ENCODE assay signal across 15 cellular contexts in the genomic region with DNA sequence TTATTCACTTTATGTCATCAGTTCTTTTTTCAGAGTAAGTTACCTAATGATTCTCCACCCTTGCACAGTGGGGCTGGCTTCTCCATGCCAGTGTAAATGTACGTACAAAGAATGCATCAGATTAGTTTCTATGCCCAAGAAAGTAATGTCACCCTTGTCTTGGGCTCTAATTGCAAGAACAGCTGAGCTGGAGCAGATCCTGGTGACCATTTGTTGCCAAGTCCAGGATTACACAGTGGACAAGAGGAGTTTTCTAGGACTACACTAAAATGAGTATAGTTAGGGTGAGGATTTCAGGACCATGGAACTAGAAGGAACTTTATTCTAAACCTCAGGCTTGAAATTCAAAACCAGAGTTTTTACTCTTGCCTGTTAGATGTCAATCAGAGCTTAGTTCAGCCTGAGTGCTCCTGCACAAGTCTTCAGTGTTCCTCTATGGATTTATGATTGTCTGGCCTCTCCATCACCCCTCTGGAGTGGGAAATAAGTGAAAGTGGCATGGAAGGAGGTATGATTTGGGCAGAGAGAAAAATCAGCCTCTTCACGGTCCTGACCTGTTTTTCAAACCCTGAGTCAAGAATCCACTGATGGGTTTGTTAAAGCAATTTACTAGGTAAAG. TPM values are rescaled to one million over a fixed set of nuclear protein-coding genes. Genes with fewer than 3 reads are reported as not detected.
DNase-seq lines count a peak whose midpoint lies in the region; ATAC-seq, FAIRE-seq and TF ChIP-seq lines count a peak whose summit lies in the region.
"Had no signal": no experiment of that assay in that cellular context is flagged by ENCODE, and none has a peak within 500 bp of the region (broad histone marks: within the 10 kb centered on the region; RNA-seq: fewer than 3 reads in every experiment).

No MANE protein-coding gene starts in this region.

- H3K9me3 Mint-ChIP-seq in T-helper 2 cell treated with Interferon-gamma antibody and Interleukin-4, amounts not matched to agents 5 μg/mL and 100 μg/mL, for 36 hours: no peaks in the 10 kb centered on the region
- H3K9me3 Mint-ChIP-seq: activated naive CD4-positive, alpha-beta T cell treated with anti-CD3 and anti-CD28 coated beads, Interleukin-2, amount 10 ng/mL, durations not matched to agents 7 days and 5 days had no signal

- no peaks in the 10 kb centered on the region for H3K27me3 Mint-ChIP-seq in T-helper 2 cell treated with Interferon-gamma antibody and Interleukin-4, amounts not matched to agents 5 μg/mL and 100 μg/mL, for 36 hours (ENCODE audit: low read depth)
- H3K27me3 Mint-ChIP-seq: activated naive CD4-positive, alpha-beta T cell treated with anti-CD3 and anti-CD28 coated beads, Interleukin-2, amount 10 ng/mL, durations not matched to agents 7 days and 5 days had no signal

- no peak for TF ChIP-seq POLR2A in heart left ventricle (IDR thresholded peaks at IDR 0.05)

- intact Hi-C loops in heart left ventricle (cut with DNase I) (no loop called here), Right ventricle myocardium superior (cut with DNase I) (no loop called here)

- no peak overlapping the region for H3K4me3 ChIP-seq in heart left ventricle
- H3K4me3 ChIP-seq: GM23248, left lung had no signal

- H3K36me3 ChIP-seq in heart left ventricle: no peaks in the 10 kb centered on the region
- H3K36me3 ChIP-seq: left lung had no signal

- no peak overlapping the region for H3K4me3 Mint-ChIP-seq in T-helper 2 cell treated with Interferon-gamma antibody and Interleukin-4, amounts not matched to agents 5 μg/mL and 100 μg/mL, for 36 hours
- H3K4me3 Mint-ChIP-seq: activated naive CD4-positive, alpha-beta T cell treated with anti-CD3 and anti-CD28 coated beads, Interleukin-2, amount 10 ng/mL, durations not matched to agents 7 days and 5 days had no signal

- no peak for TF ChIP-seq CTCF in heart left ventricle (IDR thresholded peaks at IDR 0.05)

- peak overlapping the region in 8 of 12 donors; percentile 5 to 78 (median 53) for H3K27ac ChIP-seq in heart left ventricle
- H3K27ac ChIP-seq: GM23248, RWPE1 had no signal

- H3K36me3 Mint-ChIP-seq in T-helper 2 cell treated with Interferon-gamma antibody and Interleukin-4, amounts not matched to agents 5 μg/mL and 100 μg/mL, for 36 hours (ENCODE audit: low read depth): no peaks in the 10 kb centered on the region
- H3K36me3 Mint-ChIP-seq: activated naive CD4-positive, alpha-beta T cell treated with anti-CD3 and anti-CD28 coated beads, Interleukin-2, amount 10 ng/mL, durations not matched to agents 7 days and 5 days had no signal

- no peaks in the 10 kb centered on the region for H3K27me3 ChIP-seq in heart left ventricle
- H3K27me3 ChIP-seq: left lung had no signal

- peaks cover 3 to 52% (median 34%) of the 10 kb centered on the region in 12 donors for H3K4me1 ChIP-seq in heart left ventricle

- ATAC-seq in heart left ventricle (no peak), Right ventricle myocardium superior (ENCODE audit: poor library complexity) (no peak)
- ATAC-seq: left lung had no signal

- FAIRE-seq in TTC549 (lab: Jason Lieb, UNC): peak; percentile 33

- DNase-seq in heart left ventricle (no peak), Right ventricle myocardium superior (no peak), myocyte (ENCODE audit: low read depth) (peak; percentile 72), superior temporal gyrus (ENCODE audit: extremely low spot score) (peak; percentile 61), DMS 273 treated with DMSO at 0.1 percent for 48 hours (lab: John Stamatoyannopoulos, UW) (no peak), CD1c-positive myeloid dendritic cell (ENCODE audit: extremely low spot score) (no peak)
- DNase-seq in T-helper 2 cell treated with Interferon-gamma antibody and Interleukin-4, amounts not matched to agents 5 μg/mL and 100 μg/mL, for 36 hours (ENCODE audit: low spot score): no peak
- DNase-seq: ACHN; activated naive CD4-positive, alpha-beta T cell treated with anti-CD3 and anti-CD28 coated beads, Interleukin-2, amount 10 ng/mL, durations not matched to agents 7 days and 5 days; GM23248; NCI-H1048; NCI-H524 treated with DMSO at 0.1 percent for 48 hours had no signal

- WGBS in heart left ventricle, 4 donors: 65 to 71% (median 69%) methylated on average over 2 of the region's 2 CpGs

- H3K27ac Mint-ChIP-seq in T-helper 2 cell treated with Interferon-gamma antibody and Interleukin-4, amounts not matched to agents 5 μg/mL and 100 μg/mL, for 36 hours: no peak overlapping the region
- H3K27ac Mint-ChIP-seq: activated naive CD4-positive, alpha-beta T cell treated with anti-CD3 and anti-CD28 coated beads, Interleukin-2, amount 10 ng/mL, durations not matched to agents 7 days and 5 days had no signal

- no peaks in the 10 kb centered on the region for H3K9me3 ChIP-seq in heart left ventricle
- H3K9me3 ChIP-seq: left lung had no signal

- H3K4me1 Mint-ChIP-seq in T-helper 2 cell treated with Interferon-gamma antibody and Interleukin-4, amounts not matched to agents 5 μg/mL and 100 μg/mL, for 36 hours (ENCODE audit: low read depth): peaks cover 31% of the 10 kb centered on the region

RNA-seq across cellular contexts. Expression of gene PCBP1, which starts 29.8 kb away (rescaled TPM):
- total RNA-seq in heart left ventricle (100 to 1,000 TPM; 106 to 274 (median 199) TPM), Right ventricle myocardium superior (201 TPM), myocyte (58.6 and 60.0 TPM in 2 replicates)
- 100 to 1,000 TPM; 212 to 296 TPM for polyA plus RNA-seq in heart left ventricle
- 277 TPM for polyA plus RNA-seq in myocyte (2012)

Comparison
In these comparisons a context has a peak if more than half of its experiments do, and no peak if none do; other contexts are left out.
1. DNase-seq: peak in myocyte (single experiment) and superior temporal gyrus (single experiment); none in heart left ventricle (0 of 5), Right ventricle myocardium superior (single experiment), T-helper 2 cell treated with Interferon-gamma antibody and Interleukin-4, amounts not matched to agents 5 μg/mL and 100 μg/mL, for 36 hours (single experiment), DMS 273 treated with DMSO at 0.1 percent for 48 hours (single experiment) and CD1c-positive myeloid dendritic cell (single experiment).